Comparison of ENCODE assay signal across 19 cellular contexts in genomic region chr21:42341776-42342542, GRCh38. TPM values are rescaled to one million over a fixed set of nuclear protein-coding genes. Genes with fewer than 3 reads are reported as not detected.
"Had no signal": no experiment of that assay in that cellular context is flagged by ENCODE, and none has a peak within 500 bp of the region (broad histone marks: within the 10 kb centered on the region; RNA-seq: fewer than 3 reads in every experiment).

No MANE protein-coding gene starts in this region.

- H3K4me3 ChIP-seq: lung, neural progenitor cell, ovary, transverse colon had no signal

- H3K27ac ChIP-seq: foreskin keratinocyte, neural progenitor cell, ovary, transverse colon had no signal

- H3K9me3 ChIP-seq: ovary, transverse colon had no signal

- ATAC-seq: activated naive CD8-positive, alpha-beta T cell treated with anti-CD3 and anti-CD28 coated beads, Interleukin-2, amount 50 U/mL, for 24 hours; foreskin keratinocyte; T-cell had no signal

- H3K27me3 ChIP-seq: neural progenitor cell, ovary, transverse colon had no signal

- H3K36me3 ChIP-seq: neural progenitor cell, ovary, transverse colon had no signal

- DNase-seq: activated CD4-positive, alpha-beta T cell treated with anti-CD3 and anti-CD28 coated beads, Interleukin-2, amount 50 U/mL, for 48 hours; activated naive CD4-positive, alpha-beta T cell treated with Interleukin-2 at 50 U/mL for 16 hours; activated naive CD8-positive, alpha-beta T cell treated with anti-CD3 and anti-CD28 coated beads, Interleukin-2, amount 50 U/mL, for 24 hours; aorta; effector memory CD4-positive, alpha-beta T cell; foreskin keratinocyte; immature natural killer cell; midbrain; ovary; stimulated activated CD4-positive, alpha-beta T cell treated with anti-CD3 and anti-CD28 coated beads, Interleukin-2, amount 100 ng/mL, for 48 hours; stimulated activated naive CD4-positive, alpha-beta T cell treated with Interleukin-2 at 50 U/mL for 16 hours; substantia nigra; T-cell; T1000; transverse colon had no signal

- H3K4me1 ChIP-seq: foreskin keratinocyte had no signal

RNA-seq across cellular contexts. Expression of gene TFF2, which starts 8.8 kb away (rescaled TPM):
- total RNA-seq: aorta, foreskin keratinocyte, lung, renal cortical epithelial cell, SK-MEL-5 had no signal

RNA-seq across cellular contexts. Expression of gene TFF1, which starts 24.4 kb away (rescaled TPM):
- total RNA-seq: aorta, foreskin keratinocyte, renal cortical epithelial cell, SK-MEL-5 had no signal

RNA-seq across cellular contexts. Expression of gene TFF3, which starts 26.8 kb away (rescaled TPM):
- total RNA-seq: foreskin keratinocyte had no signal

RNA-seq across cellular contexts. Expression of gene TMPRSS3, which starts 53.9 kb away (rescaled TPM):
- total RNA-seq: foreskin keratinocyte had no signal
